In the genomic region with DNA sequence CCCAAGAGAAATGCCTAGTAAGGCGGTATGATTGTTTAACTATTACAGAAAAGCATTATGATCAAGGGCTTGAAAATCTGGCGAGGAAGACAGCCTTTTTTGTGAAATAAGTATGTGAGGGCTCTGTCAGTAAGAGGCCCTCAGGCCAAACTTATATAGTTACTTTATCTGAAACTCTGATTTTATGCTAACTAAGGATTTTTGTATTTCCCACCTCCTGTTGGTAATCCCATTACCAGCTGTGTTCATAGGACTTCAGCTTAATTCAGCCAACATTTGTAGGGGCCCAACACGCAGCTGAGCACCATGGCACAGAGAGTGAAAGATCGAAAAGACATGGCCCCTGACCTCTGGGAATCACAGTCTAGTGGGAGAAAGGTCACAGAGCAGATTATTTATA, we compare ENCODE assay signal across 8 cellular contexts.
"Had no signal": no experiment of that assay in that cellular context is flagged by ENCODE, and none has a peak within 500 bp of the region (broad histone marks: within the 10 kb centered on the region; RNA-seq: fewer than 3 reads in every experiment).

No MANE protein-coding gene starts in this region.

- H2AFZ ChIP-seq: GM23248 had no signal

- DNase-seq: GM23248, GOT3, H7, HFFc6, KBM-7 had no signal

- H3K36me3 ChIP-seq: HAP-1 had no signal

- H3K4me1 ChIP-seq: HAP-1 had no signal

- H3K9ac ChIP-seq: GM23248 had no signal

- H3K4me3 ChIP-seq: GM23248, HAP-1 had no signal

- ATAC-seq: HCT116 had no signal

- H3K27ac ChIP-seq: GM23248, HL-60 had no signal

- H3K9me3 ChIP-seq: HAP-1 had no signal
